19 cellular contexts compared by ENCODE assay signal in the genomic region with DNA sequence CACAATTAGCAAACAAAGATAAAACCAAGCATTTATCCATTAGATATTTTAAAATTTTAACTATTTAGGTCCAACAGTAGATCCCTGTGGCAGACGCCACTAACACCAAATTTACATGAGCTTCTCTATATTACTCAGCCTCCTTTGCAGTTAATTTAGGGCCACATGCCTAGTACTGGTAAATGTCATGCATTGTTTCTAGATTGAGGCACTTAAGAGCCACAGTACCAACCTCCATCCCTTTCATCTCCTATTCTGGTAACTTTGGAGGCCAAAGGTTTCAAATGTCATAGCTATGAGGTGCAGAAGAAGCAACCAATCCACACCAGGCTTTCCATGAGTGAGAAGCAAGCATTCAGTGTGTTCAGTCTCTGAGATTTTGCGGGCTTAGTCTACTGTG.
DNase-seq lines count a peak whose midpoint lies in the region; ATAC-seq lines count a peak whose summit lies in the region.
"Had no signal": no experiment of that assay in that cellular context is flagged by ENCODE, and none has a peak within 500 bp of the region (broad histone marks: within the 10 kb centered on the region; RNA-seq: fewer than 3 reads in every experiment).

No MANE protein-coding gene starts in this region.

- no peak overlapping the region for H3K9ac ChIP-seq in neuronal stem cell (ENCODE audit: low read depth, low read length, poor library complexity)

- no peak overlapping the region for H2BK15ac ChIP-seq in neuronal stem cell (ENCODE audit: low read length)

- H2BK120ac ChIP-seq in neuronal stem cell (ENCODE audit: low read depth, low read length): no peak overlapping the region

- no CpG with 5 or more reads among the region's 2 CpGs for whole genome bisulfite sequencing in neuronal stem cell (ENCODE audit: extremely low coverage in 2 of 2, insufficient read length in 2 of 2, insufficient replicate concordance in 1 of 2), 2 donors

- peaks cover 4 to 6% of the 10 kb centered on the region in 2 donors for H3K4me1 ChIP-seq in neuronal stem cell (ENCODE audit: control insufficient read depth in 2 of 2, insufficient read depth in 1 of 2, low read depth in 1 of 2, low read length in 2 of 2)
- H3K4me1 ChIP-seq: ascending aorta, colonic mucosa, uterus had no signal

- peaks cover 0 to 3% of the 10 kb centered on the region in 2 donors for H3K9me3 ChIP-seq in neuronal stem cell (replicated peaks in 1 of 2; ENCODE audit: control insufficient read depth in 2 of 2, insufficient read depth in 1 of 2, low read depth in 1 of 2, low read length in 2 of 2)
- H3K9me3 ChIP-seq: ascending aorta, colonic mucosa, uterus had no signal

- H3K4me2 ChIP-seq in neuronal stem cell (ENCODE audit: insufficient read depth, low read length, poor library complexity, severe bottlenecking): no peak overlapping the region

- H3K4me3 ChIP-seq in neuronal stem cell (ENCODE audit: low read length in 2 of 2): no peak overlapping the region
- H3K4me3 ChIP-seq: ascending aorta, colonic mucosa, uterus had no signal

- H3K36me3 Mint-ChIP-seq in activated CD8-positive, alpha-beta memory T cell treated with anti-CD3 and anti-CD28 coated beads, Interleukin-2, amount 10 ng/mL, durations not matched to agents 7 days and 5 days: peaks cover 6% of the 10 kb centered on the region

- no peaks in the 10 kb centered on the region for H3K36me3 ChIP-seq in neuronal stem cell (replicated peaks in 1 of 2; ENCODE audit: control insufficient read depth in 2 of 2, insufficient read depth in 2 of 2, low read length in 2 of 2)
- H3K36me3 ChIP-seq: ascending aorta, colonic mucosa, uterus had no signal

- peak; percentile 12 for ATAC-seq in activated CD8-positive, alpha-beta memory T cell treated with anti-CD3 and anti-CD28 coated beads, Interleukin-2, amount 10 ng/mL, durations not matched to agents 7 days and 5 days
- ATAC-seq in HG02588 (IDR thresholded peaks at IDR 0.05; ENCODE audit: unreplicated experiment): peak; percentile 71
- ATAC-seq in HG03432 (IDR thresholded peaks at IDR 0.05; ENCODE audit: unreplicated experiment): peak; percentile 77
- ATAC-seq in stimulated activated naive CD8-positive, alpha-beta T cell treated with anti-CD3 and anti-CD28 coated beads, Interleukin-15, Interleukin-2, amounts not matched to agents 100 U/mL and 50 U/mL, for 24 hours: peak; percentile 78

- H3K4me3 Mint-ChIP-seq in activated CD8-positive, alpha-beta memory T cell treated with anti-CD3 and anti-CD28 coated beads, Interleukin-2, amount 10 ng/mL, durations not matched to agents 7 days and 5 days: no peak overlapping the region
- H3K4me3 Mint-ChIP-seq: stimulated activated naive CD8-positive, alpha-beta T cell treated with anti-CD3 and anti-CD28 coated beads, Interleukin-15, Interleukin-2, amounts not matched to agents 100 ng/mL and 50 ng/mL, for 24 hours had no signal

- H4K8ac ChIP-seq in neuronal stem cell (ENCODE audit: low read depth, low read length): no peak overlapping the region

- H2BK5ac ChIP-seq in neuronal stem cell (ENCODE audit: low read length): no peak overlapping the region

- no peak overlapping the region for H3K27ac Mint-ChIP-seq in activated CD8-positive, alpha-beta memory T cell treated with anti-CD3 and anti-CD28 coated beads, Interleukin-2, amount 10 ng/mL, durations not matched to agents 7 days and 5 days
- H3K27ac Mint-ChIP-seq: activated T-helper 2 cell treated with anti-CD3 and anti-CD28 coated beads, Interferon-gamma antibody, Interleukin-2, Interleukin-4, amounts not matched to agents 10 μg/mL and 5 μg/mL and 100 μg/mL, durations not matched to agents 14 hours and 24 hours and 36 hours; stimulated activated naive CD8-positive, alpha-beta T cell treated with anti-CD3 and anti-CD28 coated beads, Interleukin-15, Interleukin-2, amounts not matched to agents 100 ng/mL and 50 ng/mL, for 24 hours had no signal

- H3K14ac ChIP-seq in neuronal stem cell (ENCODE audit: low read length): no peak overlapping the region

- no peaks in the 10 kb centered on the region for H3K79me1 ChIP-seq in neuronal stem cell (ENCODE audit: low read depth, low read length)

- DNase-seq in activated CD8-positive, alpha-beta memory T cell treated with anti-CD3 and anti-CD28 coated beads, Interleukin-2, amount 10 ng/mL, durations not matched to agents 7 days and 5 days: no peak
- DNase-seq in activated CD8-positive, alpha-beta memory T cell treated with anti-CD3 and anti-CD28 coated beads for 24 hours: no peak
- DNase-seq in stimulated activated naive CD8-positive, alpha-beta T cell treated with anti-CD3 and anti-CD28 coated beads, Interleukin-15, Interleukin-2, amounts not matched to agents 100 U/mL and 50 U/mL, for 24 hours: no peak
- no peak for DNase-seq in cortex of kidney (lab: John Stamatoyannopoulos, UW)
- no peak for DNase-seq in neuronal stem cell (ENCODE audit: low spot score)
- no peak for DNase-seq in GF-D8 (lab: John Stamatoyannopoulos, UW)
- DNase-seq: ACHN, colonic mucosa, mesenchymal stem cell, NCI-H2081 treated with DMSO at 0.1 percent for 48 hours, occipital lobe, SHP77, uterus had no signal

- no peak overlapping the region for H2BK12ac ChIP-seq in neuronal stem cell (ENCODE audit: low read length)

- H3K18ac ChIP-seq in neuronal stem cell (ENCODE audit: low read length): no peak overlapping the region

- no peak overlapping the region for H3K4ac ChIP-seq in neuronal stem cell (ENCODE audit: low read length)

- no peak overlapping the region for H3K27ac ChIP-seq in neuronal stem cell (replicated peaks; ENCODE audit: low read length)
- H3K27ac ChIP-seq: ascending aorta, colonic mucosa, epithelial cell of prostate, uterus had no signal

- no peak overlapping the region for H2AK5ac ChIP-seq in neuronal stem cell (ENCODE audit: low read depth, low read length)

- H3K4me1 Mint-ChIP-seq in activated CD8-positive, alpha-beta memory T cell treated with anti-CD3 and anti-CD28 coated beads, Interleukin-2, amount 10 ng/mL, durations not matched to agents 7 days and 5 days: peaks cover 23% of the 10 kb centered on the region

- peaks cover 3% of the 10 kb centered on the region for H3K9me3 Mint-ChIP-seq in activated CD8-positive, alpha-beta memory T cell treated with anti-CD3 and anti-CD28 coated beads, Interleukin-2, amount 10 ng/mL, durations not matched to agents 7 days and 5 days (ENCODE audit: low read depth)

- no peak overlapping the region for H4K91ac ChIP-seq in neuronal stem cell (ENCODE audit: low read depth, low read length, poor library complexity)

- H2AFZ ChIP-seq in neuronal stem cell (ENCODE audit: low read length): no peak overlapping the region

- CTCF ChIA-PET in activated CD8-positive, alpha-beta memory T cell treated with anti-CD3 and anti-CD28 coated beads, Interleukin-2, amount 10 ng/mL, durations not matched to agents 7 days and 5 days (lab: Charles Lee): interaction anchor here (0.7 to 1.3 kb wide), 3 partner anchors 17 to 396 kb away, joined by 3 to 6 read pairs (median 3); no protein-coding TSS in a partner anchor

- no peaks in the 10 kb centered on the region for H3K27me3 Mint-ChIP-seq in activated CD8-positive, alpha-beta memory T cell treated with anti-CD3 and anti-CD28 coated beads, Interleukin-2, amount 10 ng/mL, durations not matched to agents 7 days and 5 days
- H3K27me3 Mint-ChIP-seq: stimulated activated naive CD8-positive, alpha-beta T cell treated with anti-CD3 and anti-CD28 coated beads, Interleukin-15, Interleukin-2, amounts not matched to agents 100 ng/mL and 50 ng/mL, for 24 hours had no signal

- no peak overlapping the region for H3K23ac ChIP-seq in neuronal stem cell (ENCODE audit: low read depth, low read length, poor library complexity)

- no peaks in the 10 kb centered on the region for H3K27me3 ChIP-seq in neuronal stem cell (ENCODE audit: control insufficient read depth in 3 of 3, insufficient read depth in 3 of 3, low read depth in 1 of 3, low read length in 3 of 3)
- H3K27me3 ChIP-seq: ascending aorta, colonic mucosa, uterus had no signal

Comparison
In these comparisons a context has a peak if more than half of its experiments do, and no peak if none do; other contexts are left out.
1. ATAC-seq: peak in every context shown above with its lines; median percentile 78 in stimulated activated naive CD8-positive, alpha-beta T cell treated with anti-CD3 and anti-CD28 coated beads, Interleukin-15, Interleukin-2, amounts not matched to agents 100 U/mL and 50 U/mL, for 24 hours; 77 in HG03432; 71 in HG02588; 12 in activated CD8-positive, alpha-beta memory T cell treated with anti-CD3 and anti-CD28 coated beads, Interleukin-2, amount 10 ng/mL, durations not matched to agents 7 days and 5 days.